12 cellular contexts compared by ENCODE assay signal in the genomic region with DNA sequence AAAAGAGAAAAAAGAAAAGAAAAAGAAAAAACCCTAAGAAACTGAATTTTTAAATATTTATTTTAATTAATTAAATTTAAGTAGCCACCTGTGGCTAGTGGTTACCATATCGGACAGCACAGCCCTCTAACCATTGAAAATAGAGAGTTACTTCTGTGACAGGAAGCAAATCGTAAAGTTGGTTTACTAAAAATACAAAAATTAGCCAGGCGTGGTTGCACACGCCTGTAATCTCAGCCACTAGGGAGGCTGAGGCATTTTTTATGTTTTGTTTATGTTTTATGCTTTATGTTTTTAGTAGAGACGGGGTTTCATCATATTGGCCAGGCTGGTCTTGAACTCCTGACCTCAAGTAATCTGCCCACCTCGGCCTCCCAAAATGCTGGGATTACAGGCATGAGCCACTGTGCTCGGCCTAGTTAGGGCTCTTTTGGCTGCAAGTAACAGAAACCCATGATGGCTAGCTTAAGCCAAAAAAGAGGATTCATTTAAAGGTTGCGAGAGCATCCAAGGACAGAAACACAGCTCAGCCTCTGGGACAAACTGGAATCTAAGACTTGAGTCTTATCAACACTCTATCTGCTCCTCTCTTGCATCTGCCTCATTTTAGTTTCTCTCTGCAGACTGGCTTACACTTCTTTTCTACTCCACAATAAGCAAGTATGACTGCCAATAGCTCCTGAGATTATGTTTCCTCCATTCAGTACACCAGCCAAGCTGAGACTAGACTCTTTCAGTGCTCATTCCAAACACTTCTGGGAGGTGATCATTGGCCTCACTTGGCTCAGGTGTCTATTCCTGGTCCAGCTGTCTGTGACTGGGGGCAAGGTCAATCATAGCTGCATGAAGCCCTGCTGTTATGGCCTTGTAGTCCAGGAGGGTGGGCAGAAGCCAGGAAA. TPM values are rescaled to one million over a fixed set of nuclear protein-coding genes. Genes with fewer than 3 reads are reported as not detected.
A peak's percentile ranks its signal among the peaks of the same experiment; 100 is the strongest.
DNase-seq lines count a peak whose midpoint lies in the region; ATAC-seq and TF ChIP-seq lines count a peak whose summit lies in the region.
"Had no signal": no experiment of that assay in that cellular context is flagged by ENCODE, and none has a peak within 500 bp of the region (broad histone marks: within the 10 kb centered on the region; RNA-seq: fewer than 3 reads in every experiment).

No MANE protein-coding gene starts in this region.

- no peaks in the 10 kb centered on the region for H3K79me2 ChIP-seq in OCI-LY1 (ENCODE audit: insufficient read depth, low read length)

- no peak overlapping the region for H3K4me3 ChIP-seq in OCI-LY1 (ENCODE audit: low read depth, low read length, poor library complexity, severe bottlenecking)
- no peak overlapping the region for H3K4me3 ChIP-seq in CD8-positive, alpha-beta memory T cell (ENCODE audit: low read length)

- H3K36me3 Mint-ChIP-seq in stimulated activated memory B cell treated with anti-CD40 and anti-IgM and Interleukin-4, amounts not matched to agents 10 μg/mL and 1 μg/mL and 100 μg/mL, for 72 hours = no peaks in the 10 kb centered on the region
- no peaks in the 10 kb centered on the region for H3K36me3 Mint-ChIP-seq in CD8-positive, alpha-beta memory T cell

- no peaks in the 10 kb centered on the region for H3K27me3 ChIP-seq in OCI-LY1 (ENCODE audit: insufficient read depth, low read length)
- H3K27me3 ChIP-seq in CD8-positive, alpha-beta memory T cell (ENCODE audit: insufficient read depth, low read length, poor library complexity, severe bottlenecking) = no peaks in the 10 kb centered on the region

- peaks cover 71% of the 10 kb centered on the region for H3K4me1 Mint-ChIP-seq in stimulated activated memory B cell treated with anti-CD40 and anti-IgM and Interleukin-4, amounts not matched to agents 10 μg/mL and 1 μg/mL and 100 μg/mL, for 72 hours
- peaks cover 5 to 22% (median 6%) of the 10 kb centered on the region in 3 donors for H3K4me1 Mint-ChIP-seq in CD8-positive, alpha-beta memory T cell

- peak; percentile 44 for ATAC-seq in HG02938 (IDR thresholded peaks at IDR 0.05; ENCODE audit: unreplicated experiment)
- ATAC-seq in stimulated activated memory B cell treated with anti-CD40 and anti-IgM and Interleukin-4, amounts not matched to agents 10 μg/mL and 1 μg/mL and 100 μg/mL, for 72 hours = peak; percentile 61
- ATAC-seq: right cardiac atrium had no signal

- H3K27ac ChIP-seq in OCI-LY1 (ENCODE audit: low read depth, low read length, poor library complexity, severe bottlenecking) (peak overlapping the region; percentile 77), RWPE1 (no peak overlapping the region)
- H3K27ac ChIP-seq in CD8-positive, alpha-beta memory T cell (ENCODE audit: low read depth, low read length) = no peak overlapping the region

- H3K9me3 ChIP-seq in OCI-LY1 (ENCODE audit: low read length) = no peaks in the 10 kb centered on the region
- H3K9me3 ChIP-seq in CD8-positive, alpha-beta memory T cell (ENCODE audit: low read length) = no peaks in the 10 kb centered on the region

- H3K27me3 Mint-ChIP-seq in stimulated activated memory B cell treated with anti-CD40 and anti-IgM and Interleukin-4, amounts not matched to agents 10 μg/mL and 1 μg/mL and 100 μg/mL, for 72 hours = no peaks in the 10 kb centered on the region
- H3K27me3 Mint-ChIP-seq in CD8-positive, alpha-beta memory T cell = no peaks in the 10 kb centered on the region

- DNase-seq in NCI-H2029 treated with DMSO at 0.1 percent for 48 hours (lab: John Stamatoyannopoulos, UW) (peak; percentile 6), NCI-H2029 (lab: John Stamatoyannopoulos, UW) (no peak), RWPE1 (ENCODE audit: low spot score) (no peak), NCI-H524 (lab: John Stamatoyannopoulos, UW) (no peak)
- no peak for DNase-seq in CD8-positive, alpha-beta memory T cell
- DNase-seq: 8988T, NCI-H524 treated with DMSO at 0.1 percent for 48 hours, right cardiac atrium, T-helper 1 cell had no signal

- peaks cover 57% of the 10 kb centered on the region for H3K4me1 ChIP-seq in OCI-LY1 (ENCODE audit: insufficient read depth, low read length, severe bottlenecking)
- no peaks in the 10 kb centered on the region for H3K4me1 ChIP-seq in CD8-positive, alpha-beta memory T cell (ENCODE audit: insufficient read depth, low read length)

- no peaks in the 10 kb centered on the region for H3K9me2 ChIP-seq in OCI-LY1 (ENCODE audit: low read depth, low read length)

- H3K27ac Mint-ChIP-seq in stimulated activated memory B cell treated with anti-CD40 and anti-IgM and Interleukin-4, amounts not matched to agents 10 μg/mL and 1 μg/mL and 100 μg/mL, for 72 hours = peak overlapping the region; percentile 63
- H3K27ac Mint-ChIP-seq in CD8-positive, alpha-beta memory T cell = peak overlapping the region in 3 of 8 donors; percentile 25 to 57 (median 46)

- POLR2A ChIA-PET in CD8-positive, alpha-beta memory T cell (lab: Charles Lee) = no interaction called here
- POLR2A ChIA-PET in RWPE1 (lab: Yijun Ruan, JAX; ENCODE audit: low non-redundant PET) = no interaction called here

- CTCF ChIA-PET in CD8-positive, alpha-beta memory T cell (lab: Charles Lee) = no interaction called here
- CTCF ChIA-PET in RWPE1 (lab: Yijun Ruan, JAX) = interaction anchor here (0.6 kb wide), 1 partner anchor 132 kb away, joined by 4 read pairs; no protein-coding TSS in a partner anchor

- peak overlapping the region; percentile 73 for H3K4me3 Mint-ChIP-seq in stimulated activated memory B cell treated with anti-CD40 and anti-IgM and Interleukin-4, amounts not matched to agents 10 μg/mL and 1 μg/mL and 100 μg/mL, for 72 hours
- H3K4me3 Mint-ChIP-seq in CD8-positive, alpha-beta memory T cell = peak overlapping the region in 1 of 7 donors; percentile 4

- no peaks in the 10 kb centered on the region for H3K36me3 ChIP-seq in OCI-LY1 (ENCODE audit: insufficient read depth, low read length)
- H3K36me3 ChIP-seq in CD8-positive, alpha-beta memory T cell (ENCODE audit: insufficient read depth, low read length) = no peaks in the 10 kb centered on the region

- no peak for TF ChIP-seq CTCF in OCI-LY1 (IDR thresholded peaks at IDR 0.05; ENCODE audit: low read length)
- no peak for TF ChIP-seq CTCF in RWPE1 (conservative IDR thresholded peaks at IDR 0.05; ENCODE audit: low read depth)

- H3F3A ChIP-seq in OCI-LY1 (ENCODE audit: insufficient read depth, low read length) = peaks cover 18% of the 10 kb centered on the region

- H3K9ac ChIP-seq in OCI-LY1 (ENCODE audit: low read length) = 0 out of 2 replicates have a peak overlapping the region, but pooled peaks have one; percentile 8

- H4K20me1 ChIP-seq in OCI-LY1 (ENCODE audit: insufficient read depth, low read length) = no peaks in the 10 kb centered on the region

- no peak overlapping the region for H2AFZ ChIP-seq in OCI-LY1 (ENCODE audit: low read length)

- no peaks in the 10 kb centered on the region for H3K9me3 Mint-ChIP-seq in stimulated activated memory B cell treated with anti-CD40 and anti-IgM and Interleukin-4, amounts not matched to agents 10 μg/mL and 1 μg/mL and 100 μg/mL, for 72 hours
- H3K9me3 Mint-ChIP-seq in CD8-positive, alpha-beta memory T cell = no peaks in the 10 kb centered on the region

- H3K4me2 ChIP-seq in OCI-LY1 (ENCODE audit: low read length) = peak overlapping the region; percentile 60; the same call in 1 of the 2 replicates

RNA-seq across cellular contexts. Expression of a gene that starts 6.8 kb away (rescaled TPM):
- total RNA-seq in CD8-positive, alpha-beta memory T cell = 10 to 100 TPM; 25.9 to 29.0 TPM
- polyA plus RNA-seq in CD8-positive, alpha-beta memory T cell = 3.2 TPM
